Comparison of ENCODE assay signal across 33 cellular contexts in genomic region chr3:98670020-98670419, GRCh38.
"Had no signal": no experiment of that assay in that cellular context is flagged by ENCODE, and none has a peak within 500 bp of the region (broad histone marks: within the 10 kb centered on the region; RNA-seq: fewer than 3 reads in every experiment).

No MANE protein-coding gene starts in this region.

- H3K36me3 Mint-ChIP-seq: activated CD4-positive, alpha-beta memory T cell treated with anti-CD3 and anti-CD28 coated beads for 36 hours; activated naive CD4-positive, alpha-beta T cell treated with anti-CD3 and anti-CD28 coated beads, Interleukin-2, amount 50 U/mL, for 72 hours had no signal

- H3K9me3 Mint-ChIP-seq: activated B cell treated with CpG ODN at 0.5 μM for 24 hours; activated CD4-positive, alpha-beta memory T cell treated with anti-CD3 and anti-CD28 coated beads for 36 hours; activated naive CD4-positive, alpha-beta T cell treated with anti-CD3 and anti-CD28 coated beads for 36 hours; activated naive CD4-positive, alpha-beta T cell treated with anti-CD3 and anti-CD28 coated beads, Interleukin-2, amount 50 U/mL, for 72 hours; activated T-cell treated with anti-CD3 and anti-CD28 coated beads, Interleukin-2, amount 50 U/mL, for 4 hours; activated T-helper 1 cell treated with anti-CD3 and anti-CD28 coated beads, Interleukin-12 subunit alpha, Interleukin-12 subunit beta, Interleukin-2, Interleukin-4 antibody, amounts not matched to agents 30 ng/mL and 10 ng/mL and 1 ng/mL, durations not matched to agents 14 hours and 24 hours and 36 hours had no signal

- ATAC-seq: activated naive CD4-positive, alpha-beta T cell treated with anti-CD3 and anti-CD28 coated beads, Interleukin-2, amount 50 U/mL, for 72 hours; activated T-cell treated with anti-CD3 and anti-CD28 coated beads, Interleukin-2, amount 50 U/mL, for 4 hours; K562; Right ventricle myocardium inferior; SK-N-SH treated with all-trans-retinoic acid at 6 μM for 48 hours had no signal

- DNase-seq: activated B cell treated with CpG ODN at 0.5 μM for 24 hours; activated CD4-positive, alpha-beta memory T cell treated with anti-CD3 and anti-CD28 coated beads for 36 hours; activated CD4-positive, alpha-beta T cell treated with anti-CD3 and anti-CD28 coated beads for 4 hours; activated CD4-positive, alpha-beta T cell treated with anti-CD3 and anti-CD28 coated beads, Interleukin-2, amount 50 U/mL, for 1 hour; activated CD4-positive, CD25-positive, alpha-beta regulatory T cell treated with anti-CD3 and anti-CD28 coated beads, Interleukin-2, amount 50 U/mL, for 72 hours; activated CD8-positive, alpha-beta memory T cell treated with anti-CD3 and anti-CD28 coated beads, Interleukin-2, amount 50 U/mL, for 4 hours; activated gamma-delta T cell treated with Interleukin-2 at 50 U/mL for 16 hours; activated naive CD4-positive, alpha-beta T cell treated with anti-CD3 and anti-CD28 coated beads for 36 hours; activated T-cell treated with anti-CD3 and anti-CD28 coated beads for 4 hours; activated T-cell treated with anti-CD3 and anti-CD28 coated beads, Interleukin-2, amount 50 U/mL, for 4 hours; adrenal gland; brain microvascular endothelial cell; NCI-H1105; NCI-H1417 treated with DMSO at 0.1 percent for 48 hours; NCI-H1694; NCI-H1930; NCI-H2081 treated with DMSO at 0.1 percent for 48 hours; NCI-H226; NCI-H446 treated with DMSO at 0.1 percent for 48 hours; NCI-H524; NCI-H69; SIG-M5; T-helper 1 cell; T-helper 2 cell; T-helper 9 cell had no signal

- H3K4me1 ChIP-seq: adrenal gland had no signal

- H3K36me3 ChIP-seq: adrenal gland, brain microvascular endothelial cell had no signal

- H3K27ac Mint-ChIP-seq: activated B cell treated with CpG ODN at 0.5 μM for 24 hours; activated CD4-positive, alpha-beta memory T cell treated with anti-CD3 and anti-CD28 coated beads for 36 hours; activated naive CD4-positive, alpha-beta T cell treated with anti-CD3 and anti-CD28 coated beads for 36 hours; activated naive CD4-positive, alpha-beta T cell treated with anti-CD3 and anti-CD28 coated beads, Interleukin-2, amount 50 U/mL, for 72 hours; activated T-helper 1 cell treated with anti-CD3 and anti-CD28 coated beads, Interleukin-12 subunit alpha, Interleukin-12 subunit beta, Interleukin-2, Interleukin-4 antibody, amounts not matched to agents 30 ng/mL and 10 ng/mL and 1 ng/mL, durations not matched to agents 14 hours and 24 hours and 36 hours had no signal

- H3K4me1 Mint-ChIP-seq: activated B cell treated with CpG ODN at 0.5 μM for 24 hours had no signal

- H3K27me3 ChIP-seq: adrenal gland, brain microvascular endothelial cell had no signal

- H3K4me3 Mint-ChIP-seq: activated B cell treated with CpG ODN at 0.5 μM for 24 hours; activated CD4-positive, alpha-beta memory T cell treated with anti-CD3 and anti-CD28 coated beads for 36 hours; activated naive CD4-positive, alpha-beta T cell treated with anti-CD3 and anti-CD28 coated beads for 36 hours; activated T-cell treated with anti-CD3 and anti-CD28 coated beads, Interleukin-2, amount 50 U/mL, for 4 hours; activated T-helper 1 cell treated with anti-CD3 and anti-CD28 coated beads, Interleukin-12 subunit alpha, Interleukin-12 subunit beta, Interleukin-2, Interleukin-4 antibody, amounts not matched to agents 30 ng/mL and 10 ng/mL and 1 ng/mL, durations not matched to agents 14 hours and 24 hours and 36 hours had no signal

- H3K4me3 ChIP-seq: adrenal gland, K562, PC-9 had no signal

- H3K9me3 ChIP-seq: adrenal gland had no signal

- H3K27ac ChIP-seq: adrenal gland, brain microvascular endothelial cell, PC-9, RWPE1, VCaP had no signal
